In genomic region chr19:1182727-1183126, GRCh38 we compare ENCODE assay signal across 1 cellular context.
TF ChIP-seq lines count a peak whose summit lies in the region.

No MANE protein-coding gene starts in this region.

TF ChIP-seq in A549, 52 proteins besides CTCF, POLR2A, EP300 and RAD21 (continued from another document):
- TF ChIP-seq POLR2AphosphoS2 (conservative IDR thresholded peaks at IDR 0.05; ENCODE audit: low read length) = no peak
- no peak for TF ChIP-seq BCL3 (IDR thresholded peaks at IDR 0.05)
- no peak for TF ChIP-seq SMC3 (IDR thresholded peaks at IDR 0.05)
- TF ChIP-seq KDM1A (IDR thresholded peaks at IDR 0.05; ENCODE audit: low read depth) = no peak
- no peak for TF ChIP-seq KDM5A (IDR thresholded peaks at IDR 0.05)
- TF ChIP-seq E2F6 (IDR thresholded peaks at IDR 0.05; ENCODE audit: borderline replicate concordance, low read depth) = 0 out of 2 replicates have a peak, but pooled peaks have one; percentile 32
- TF ChIP-seq NFE2L2 (conservative IDR thresholded peaks at IDR 0.05; ENCODE audit: low read length) = no peak
- no peak for TF ChIP-seq RFX5 (IDR thresholded peaks at IDR 0.05)
- no peak for TF ChIP-seq HOXB5 (CRISPR knock-in tag; IDR thresholded peaks at IDR 0.05)
- TF ChIP-seq MAX (IDR thresholded peaks at IDR 0.05) = peak; percentile 66
- no peak for TF ChIP-seq NPAS2 (CRISPR knock-in tag; IDR thresholded peaks at IDR 0.05; ENCODE audit: borderline replicate concordance)
- TF ChIP-seq HOXB13 (CRISPR knock-in tag; IDR thresholded peaks at IDR 0.05; ENCODE audit: low read depth) = no peak
- TF ChIP-seq, protein P1, sequence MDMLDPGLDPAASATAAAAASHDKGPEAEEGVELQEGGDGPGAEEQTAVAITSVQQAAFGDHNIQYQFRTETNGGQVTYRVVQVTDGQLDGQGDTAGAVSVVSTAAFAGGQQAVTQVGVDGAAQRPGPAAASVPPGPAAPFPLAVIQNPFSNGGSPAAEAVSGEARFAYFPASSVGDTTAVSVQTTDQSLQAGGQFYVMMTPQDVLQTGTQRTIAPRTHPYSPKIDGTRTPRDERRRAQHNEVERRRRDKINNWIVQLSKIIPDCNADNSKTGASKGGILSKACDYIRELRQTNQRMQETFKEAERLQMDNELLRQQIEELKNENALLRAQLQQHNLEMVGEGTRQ (IDR thresholded peaks at IDR 0.05) = no peak
- TF ChIP-seq, protein P2, sequence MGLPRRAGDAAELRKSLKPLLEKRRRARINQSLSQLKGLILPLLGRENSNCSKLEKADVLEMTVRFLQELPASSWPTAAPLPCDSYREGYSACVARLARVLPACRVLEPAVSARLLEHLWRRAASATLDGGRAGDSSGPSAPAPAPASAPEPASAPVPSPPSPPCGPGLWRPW (IDR thresholded peaks at IDR 0.05) = no peak
- no peak for TF ChIP-seq CBX8 (IDR thresholded peaks at IDR 0.05)
